Comparison of ENCODE assay signal across 22 cellular contexts in the genomic region with DNA sequence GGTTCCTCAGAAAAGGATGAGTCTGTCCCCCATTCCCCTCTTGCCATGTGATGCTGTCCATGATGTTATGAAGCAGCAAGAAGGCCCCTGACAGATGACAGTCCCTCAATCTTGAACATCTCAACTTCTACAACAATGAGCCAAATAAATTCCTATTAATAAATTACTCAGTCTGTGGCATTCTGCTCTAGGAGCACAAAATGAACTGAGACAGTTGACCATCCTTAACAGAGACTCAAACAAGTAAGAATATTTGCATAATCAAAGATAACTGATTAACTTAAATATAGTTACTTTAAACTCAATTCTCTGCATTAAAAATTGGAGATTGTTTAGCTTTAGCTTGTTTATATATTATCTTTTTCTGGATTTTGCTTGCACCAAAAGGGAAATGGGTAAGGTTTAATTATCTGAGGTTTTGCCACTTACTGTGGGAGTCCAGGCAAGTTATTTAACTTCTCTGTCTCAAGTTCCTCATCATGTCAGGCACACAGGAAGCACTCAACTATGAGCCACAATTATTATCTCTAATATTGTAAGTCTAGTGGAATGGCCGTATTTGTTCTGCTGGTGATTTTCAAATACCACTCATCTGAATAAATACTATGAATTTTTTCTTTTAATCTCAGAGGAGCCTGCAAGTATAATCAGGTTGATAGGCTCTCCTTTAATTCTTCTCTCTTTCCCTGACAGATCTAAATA.
A peak's percentile ranks its signal among the peaks of the same experiment; 100 is the strongest.
DNase-seq lines count a peak whose midpoint lies in the region; ATAC-seq, FAIRE-seq and TF ChIP-seq lines count a peak whose summit lies in the region.
"Had no signal": no experiment of that assay in that cellular context is flagged by ENCODE, and none has a peak within 500 bp of the region (broad histone marks: within the 10 kb centered on the region; RNA-seq: fewer than 3 reads in every experiment).

No MANE protein-coding gene starts in this region.

- no peaks in the 10 kb centered on the region for H3K27me3 Mint-ChIP-seq in endodermal cell (ENCODE audit: insufficient read depth)
- H3K27me3 Mint-ChIP-seq: brain had no signal

- H3K4me1 Mint-ChIP-seq in endodermal cell, result peaks cover 84% of the 10 kb centered on the region

- no peaks in the 10 kb centered on the region for H4K20me1 ChIP-seq in mammary epithelial cell (ENCODE audit: insufficient read depth, low read length)
- H4K20me1 ChIP-seq in MM.1S (ENCODE audit: insufficient read depth, low read length), result peaks cover 21% of the 10 kb centered on the region

- no peak overlapping the region for H3K4me2 ChIP-seq in mammary epithelial cell (ENCODE audit: insufficient read depth, low read depth, low read length)
- no peak overlapping the region for H3K4me2 ChIP-seq in MM.1S (ENCODE audit: low read depth, low read length)
- H3K4me2 ChIP-seq: SK-N-SH had no signal

- H3K9me3 ChIP-seq in mammary epithelial cell (replicated peaks; ENCODE audit: insufficient read depth, low read length), result no peaks in the 10 kb centered on the region
- H3K9me3 ChIP-seq in breast epithelium, result no peaks in the 10 kb centered on the region
- H3K9me3 ChIP-seq in HUES64 (ENCODE audit: insufficient read depth, low read depth, low read length), result no peaks in the 10 kb centered on the region
- H3K9me3 ChIP-seq in endodermal cell (ENCODE audit: control insufficient read depth, low read length), result no peaks in the 10 kb centered on the region
- H3K9me3 ChIP-seq in pancreas, result no peaks in the 10 kb centered on the region
- H3K9me3 ChIP-seq in MM.1S (replicated peaks; ENCODE audit: insufficient read depth, low read length), result no peaks in the 10 kb centered on the region
- H3K9me3 ChIP-seq: left lung, SK-N-SH, upper lobe of right lung had no signal

- 92% methylated on average over 1 of the region's 1 CpG for WGBS in mammary epithelial cell (ENCODE audit: low coverage, missing lambda C conversion rate)
- no CpG with 5 or more reads among the region's 1 CpG for WGBS in HUES64
- WGBS in endodermal cell (ENCODE audit: insufficient coverage in 1 of 2, insufficient read length in 1 of 2), 2 experiments, result 100% methylated on average over 1 of the region's 1 CpG; no CpG with 5 or more reads in 1 of the 2 experiments
- WGBS in pancreas, 2 donors, result 82 to 89% methylated on average over 1 of the region's 1 CpG

- no peaks in the 10 kb centered on the region for H3K27me3 ChIP-seq in mammary epithelial cell (ENCODE audit: insufficient read depth, low read length)
- no peaks in the 10 kb centered on the region for H3K27me3 ChIP-seq in breast epithelium
- H3K27me3 ChIP-seq in HUES64 (ENCODE audit: insufficient read depth, low read length), result no peaks in the 10 kb centered on the region
- H3K27me3 ChIP-seq in endodermal cell (ENCODE audit: control insufficient read depth, insufficient read depth, low read length, poor library complexity, severe bottlenecking), result no peaks in the 10 kb centered on the region
- H3K27me3 ChIP-seq in pancreas, result no peaks in the 10 kb centered on the region
- H3K27me3 ChIP-seq in MM.1S (replicated peaks; ENCODE audit: insufficient read depth, low read length), result no peaks in the 10 kb centered on the region
- H3K27me3 ChIP-seq: left lung, upper lobe of right lung had no signal

- TF ChIP-seq CTCF in mammary epithelial cell (conservative IDR thresholded peaks at IDR 0.05 in 1 of 2, IDR thresholded peaks at IDR 0.05 in 1 of 2; ENCODE audit: extremely low read depth in 1 of 2, insufficient read depth in 1 of 2, low read depth in 1 of 2, low read length in 2 of 2) (no peak), breast epithelium (IDR thresholded peaks at IDR 0.05) (no peak), endodermal cell (conservative IDR thresholded peaks at IDR 0.05) (no peak), pancreas (IDR thresholded peaks at IDR 0.05) (no peak), MM.1S (IDR thresholded peaks at IDR 0.05; ENCODE audit: low read length) (no peak)

- no peaks in the 10 kb centered on the region for H3K9me3 Mint-ChIP-seq in endodermal cell
- H3K9me3 Mint-ChIP-seq: activated naive CD8-positive, alpha-beta T cell treated with anti-CD3 and anti-CD28 coated beads, Interleukin-2, amount 10 ng/mL, durations not matched to agents 7 days and 5 days; activated T-helper 1 cell treated with anti-CD3 and anti-CD28 coated beads, Interleukin-12 subunit alpha, Interleukin-12 subunit beta, Interleukin-2, Interleukin-4 antibody, amounts not matched to agents 30 ng/mL and 10 ng/mL and 1 ng/mL, durations not matched to agents 14 hours and 24 hours and 36 hours; brain; dendritic cell treated with granulocyte-macrophage colony-stimulating factor and Interleukin-4, amounts not matched to agents 40 ng/mL and 50 ng/mL, for 4 days had no signal

- H3K36me3 Mint-ChIP-seq in endodermal cell (ENCODE audit: low read depth), result no peaks in the 10 kb centered on the region
- H3K36me3 Mint-ChIP-seq: activated naive CD8-positive, alpha-beta T cell treated with anti-CD3 and anti-CD28 coated beads, Interleukin-2, amount 10 ng/mL, durations not matched to agents 7 days and 5 days; brain had no signal

- no TSS peak for BruUV-seq in mammary epithelial cell (replicated peaks; lab: Mats Ljungman, UMichigan)

- no peaks in the 10 kb centered on the region for H3K36me3 ChIP-seq in mammary epithelial cell (ENCODE audit: insufficient read depth, low read length)
- H3K36me3 ChIP-seq in breast epithelium, result no peaks in the 10 kb centered on the region
- no peaks in the 10 kb centered on the region for H3K36me3 ChIP-seq in HUES64 (ENCODE audit: insufficient read depth, low read length)
- peaks cover 4% of the 10 kb centered on the region for H3K36me3 ChIP-seq in endodermal cell (ENCODE audit: control insufficient read depth, insufficient read depth, low read length)
- no peaks in the 10 kb centered on the region for H3K36me3 ChIP-seq in pancreas
- H3K36me3 ChIP-seq in MM.1S (replicated peaks; ENCODE audit: insufficient read depth, low read length), result no peaks in the 10 kb centered on the region
- H3K36me3 ChIP-seq: left lung, upper lobe of right lung had no signal

- FAIRE-seq in pancreas (lab: Jason Lieb, UNC), result no peak
- FAIRE-seq: HepG2, small intestine had no signal

- in situ Hi-C loops in mammary epithelial cell (cut with MboI; ENCODE audit: low sequenced_read_pairs in 2 of 2), result no loop called here

- no peak overlapping the region for H3K9ac ChIP-seq in mammary epithelial cell (ENCODE audit: insufficient read depth, low read length)
- no peak overlapping the region for H3K9ac ChIP-seq in HUES64 (ENCODE audit: low read depth, low read length)
- no peak overlapping the region for H3K9ac ChIP-seq in endodermal cell (ENCODE audit: extremely low read depth, low read length, poor library complexity, severe bottlenecking)
- no peak overlapping the region for H3K9ac ChIP-seq in MM.1S (ENCODE audit: low read length)
- H3K9ac ChIP-seq: SK-N-SH had no signal

- H3K4me3 ChIP-seq in mammary epithelial cell (replicated peaks in 1 of 3; ENCODE audit: insufficient read depth in 1 of 3, low read depth in 2 of 3, low read length in 3 of 3) (no peak overlapping the region), breast epithelium (no peak overlapping the region), HUES64 (ENCODE audit: low read length) (no peak overlapping the region), endodermal cell (ENCODE audit: low read length) (no peak overlapping the region), pancreas (no peak overlapping the region), MM.1S (ENCODE audit: low read length) (no peak overlapping the region)
- H3K4me3 ChIP-seq: left lung, upper lobe of right lung had no signal

- no peaks in the 10 kb centered on the region for H3F3A ChIP-seq in MM.1S (ENCODE audit: insufficient read depth, low read length)

- no peak for DNase-seq in mammary epithelial cell
- DNase-seq in breast epithelium (ENCODE audit: low spot score in 2 of 2), result no peak
- DNase-seq in endodermal cell, result no peak
- DNase-seq in pancreas, result no peak
- DNase-seq in GM03348 (ENCODE audit: low spot score), result no peak
- no peak for DNase-seq in NCI-H446 treated with DMSO at 0.1 percent for 48 hours (lab: John Stamatoyannopoulos, UW)
- DNase-seq in MM.1S, result no peak
- DNase-seq: activated CD4-positive, alpha-beta T cell treated with anti-CD3 and anti-CD28 coated beads for 1 hour; activated naive CD8-positive, alpha-beta T cell treated with anti-CD3 and anti-CD28 coated beads, Interleukin-2, amount 10 ng/mL, durations not matched to agents 7 days and 5 days; C1 segment of cervical spinal cord; left lung; SK-N-SH; small intestine; stimulated activated CD4-positive, alpha-beta T cell treated with anti-CD3 and anti-CD28 coated beads, Interleukin-4, amount 100 ng/mL, for 1 hour; upper lobe of right lung had no signal

- TF ChIP-seq POLR2A in breast epithelium (IDR thresholded peaks at IDR 0.05), result no peak

- H2AFZ ChIP-seq in mammary epithelial cell (ENCODE audit: low read depth, low read length) (no peak overlapping the region), MM.1S (ENCODE audit: low read length) (no peak overlapping the region)

- H3K4me3 Mint-ChIP-seq in endodermal cell, result peak overlapping the region; percentile 7
- H3K4me3 Mint-ChIP-seq: activated naive CD8-positive, alpha-beta T cell treated with anti-CD3 and anti-CD28 coated beads, Interleukin-2, amount 10 ng/mL, durations not matched to agents 7 days and 5 days; activated T-helper 1 cell treated with anti-CD3 and anti-CD28 coated beads, Interleukin-12 subunit alpha, Interleukin-12 subunit beta, Interleukin-2, Interleukin-4 antibody, amounts not matched to agents 30 ng/mL and 10 ng/mL and 1 ng/mL, durations not matched to agents 14 hours and 24 hours and 36 hours; dendritic cell treated with granulocyte-macrophage colony-stimulating factor and Interleukin-4, amounts not matched to agents 40 ng/mL and 50 ng/mL, for 4 days; neural crest cell had no signal

- H3K27ac Mint-ChIP-seq in endodermal cell, result no peak overlapping the region
- H3K27ac Mint-ChIP-seq: activated naive CD8-positive, alpha-beta T cell treated with anti-CD3 and anti-CD28 coated beads, Interleukin-2, amount 10 ng/mL, durations not matched to agents 7 days and 5 days; activated T-helper 1 cell treated with anti-CD3 and anti-CD28 coated beads, Interleukin-12 subunit alpha, Interleukin-12 subunit beta, Interleukin-2, Interleukin-4 antibody, amounts not matched to agents 30 ng/mL and 10 ng/mL and 1 ng/mL, durations not matched to agents 14 hours and 24 hours and 36 hours; brain; dendritic cell treated with granulocyte-macrophage colony-stimulating factor and Interleukin-4, amounts not matched to agents 40 ng/mL and 50 ng/mL, for 4 days had no signal

- peak overlapping the region; percentile 13 for H3K27ac ChIP-seq in mammary epithelial cell (ENCODE audit: insufficient read depth, low read depth, low read length)
- no peak overlapping the region for H3K27ac ChIP-seq in breast epithelium
- H3K27ac ChIP-seq in HUES64 (ENCODE audit: low read depth, low read length), result peak overlapping the region; percentile 29; the same call in 1 of the 2 replicates
- H3K27ac ChIP-seq in endodermal cell (ENCODE audit: low read depth, low read length), result no peak overlapping the region
- H3K27ac ChIP-seq in pancreas, result no peak overlapping the region
- H3K27ac ChIP-seq in MM.1S (ENCODE audit: low read length), result no peak overlapping the region
- H3K27ac ChIP-seq: left lung, upper lobe of right lung had no signal

- no peaks in the 10 kb centered on the region for H3K9me2 ChIP-seq in MM.1S (replicated peaks; ENCODE audit: insufficient read depth, low read length)
- H3K9me2 ChIP-seq: SK-N-SH had no signal

- dilution Hi-C loops in mammary epithelial cell (cut with HindIII; ENCODE audit: low sequenced_read_pairs), result no loop called here

- intact Hi-C loops in mammary epithelial cell (cut with micrococcal nuclease) (no loop called here), breast epithelium (cut with DNase I; ENCODE audit: low total_unique reads) (no loop called here), pancreas (cut with DNase I) (no loop called here)

- H3K4me1 ChIP-seq in mammary epithelial cell (ENCODE audit: insufficient read depth, low read length) (peaks cover 54% of the 10 kb centered on the region), breast epithelium (no peaks in the 10 kb centered on the region), HUES64 (ENCODE audit: insufficient read depth, low read length) (peaks cover 87% of the 10 kb centered on the region), endodermal cell (ENCODE audit: control insufficient read depth, insufficient read depth, low read length) (peaks cover 45% of the 10 kb centered on the region), pancreas (peaks cover 0 to 21% (median 0%) of the 10 kb centered on the region in 3 donors), MM.1S (ENCODE audit: low read length) (no peaks in the 10 kb centered on the region)

- no peak for ATAC-seq in pancreas
- ATAC-seq: HepG2, left lung, Panc1, upper lobe of right lung had no signal

- H3K79me2 ChIP-seq in mammary epithelial cell (ENCODE audit: insufficient read depth, low read length) (peaks cover 92% of the 10 kb centered on the region), MM.1S (ENCODE audit: low read length) (peaks cover 100% of the 10 kb centered on the region)

- CTCF ChIA-PET in mammary epithelial cell (lab: Charles Lee; ENCODE audit: low non-redundant PET), result no interaction called here

Comparison
In these comparisons a context has a peak if more than half of its experiments do, and no peak if none do; other contexts are left out.
1. H3K27ac ChIP-seq: peak in mammary epithelial cell (single experiment) and HUES64 (single experiment); none in breast epithelium (0 of 2), endodermal cell (single experiment), pancreas (0 of 4) and MM.1S (single experiment).